ENCODE assay signal across 1 cellular context in the genomic region with DNA sequence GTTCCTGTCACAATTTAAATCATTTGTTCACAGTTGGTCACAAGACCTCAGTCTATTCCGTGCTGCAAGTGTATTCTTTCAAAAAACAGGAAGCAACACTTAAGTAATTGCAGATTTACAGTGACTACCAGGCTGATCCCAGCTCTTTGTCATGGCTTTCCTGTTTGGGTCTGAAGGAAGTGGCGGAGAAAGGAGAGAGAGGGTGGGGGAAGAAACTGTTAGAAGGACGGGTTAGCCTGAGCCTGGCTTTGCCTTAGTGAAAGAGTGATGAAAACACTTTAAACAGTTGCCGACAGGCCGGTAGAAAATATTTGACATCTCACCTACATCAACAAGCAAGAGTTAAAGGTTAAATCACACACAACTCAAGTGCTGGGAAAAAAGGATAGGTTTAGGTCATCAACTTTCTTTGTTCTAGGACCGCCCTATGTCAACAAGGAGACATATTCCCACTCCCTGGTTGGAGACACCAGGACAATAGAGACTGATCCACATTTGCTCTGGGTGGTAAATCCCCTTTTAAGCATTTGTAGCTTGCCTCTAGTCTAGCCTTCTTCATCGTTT.
TF ChIP-seq lines count a peak whose summit lies in the region.

No MANE protein-coding gene starts in this region.

TF ChIP-seq in IMR-90, 13 proteins besides CTCF, POLR2A, EP300 and RAD21 (continued from another document):
- TF ChIP-seq RFX5 (IDR thresholded peaks at IDR 0.05; ENCODE audit: low read depth, low read length) = no peak
- TF ChIP-seq SMC3 (IDR thresholded peaks at IDR 0.05; ENCODE audit: low read depth, low read length) = no peak
- TF ChIP-seq MAFK (IDR thresholded peaks at IDR 0.05; ENCODE audit: low read depth, low read length) = no peak
- no peak for TF ChIP-seq MXI1 (IDR thresholded peaks at IDR 0.05; ENCODE audit: borderline replicate concordance, low read depth, low read length)
- no peak for TF ChIP-seq BHLHE40 (IDR thresholded peaks at IDR 0.05; ENCODE audit: low read depth, low read length)
- TF ChIP-seq FOS (IDR thresholded peaks at IDR 0.05; ENCODE audit: low read depth, low read length) = no peak
- no peak for TF ChIP-seq NFE2L2 (IDR thresholded peaks at IDR 0.05; ENCODE audit: low read depth, low read length)
- no peak for TF ChIP-seq USF2 (IDR thresholded peaks at IDR 0.05; ENCODE audit: low read depth, low read length)
- no peak for TF ChIP-seq MAZ (IDR thresholded peaks at IDR 0.05; ENCODE audit: borderline replicate concordance, low read depth, low read length)
- TF ChIP-seq RCOR1 (IDR thresholded peaks at IDR 0.05; ENCODE audit: insufficient replicate concordance, low read length) = no peak
